Comparison of ENCODE assay signal across 9 cellular contexts in the genomic region with DNA sequence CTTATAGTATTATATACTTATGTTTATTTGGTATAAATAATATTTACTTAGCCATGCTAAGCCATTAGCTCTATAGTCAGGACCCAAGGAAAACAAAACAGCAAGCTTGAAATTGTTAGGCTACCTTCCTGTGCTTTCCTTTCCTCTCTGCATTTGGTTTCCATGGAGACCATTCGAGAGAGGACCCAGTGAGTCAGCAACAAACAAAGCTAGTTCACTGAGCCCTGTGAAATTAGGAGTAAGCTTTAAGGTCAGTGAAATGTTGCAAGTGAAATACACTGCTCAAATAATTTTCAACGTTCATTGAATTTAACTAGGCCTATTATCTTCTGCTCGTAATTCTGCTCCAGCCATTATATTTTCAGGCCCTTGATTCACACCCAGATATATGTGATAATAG. TPM values are rescaled to one million over a fixed set of nuclear protein-coding genes. Genes with fewer than 3 reads are reported as not detected.
DNase-seq lines count a peak whose midpoint lies in the region; ATAC-seq, FAIRE-seq and TF ChIP-seq lines count a peak whose summit lies in the region.
"Had no signal": no experiment of that assay in that cellular context is flagged by ENCODE, and none has a peak within 500 bp of the region (broad histone marks: within the 10 kb centered on the region; RNA-seq: fewer than 3 reads in every experiment).

No MANE protein-coding gene starts in this region.

- CTCF ChIA-PET in activated CD4-positive, alpha-beta T cell treated with anti-CD3 and anti-CD28 coated beads for 36 hours (lab: Charles Lee) = interaction anchor here (0.6 kb wide), 1 partner anchor 161 kb away, joined by 3 read pairs; no protein-coding TSS in a partner anchor

- H3K4me3 Mint-ChIP-seq in activated CD4-positive, alpha-beta T cell treated with anti-CD3 and anti-CD28 coated beads for 36 hours = no peak overlapping the region
- H3K4me3 Mint-ChIP-seq in type B pancreatic cell = no peak overlapping the region
- H3K4me3 Mint-ChIP-seq: CD8-positive, alpha-beta T cell had no signal

- peak; percentile 30 for ATAC-seq in activated CD4-positive, alpha-beta T cell treated with anti-CD3 and anti-CD28 coated beads for 36 hours
- ATAC-seq in GM19395 (IDR thresholded peaks at IDR 0.05; ENCODE audit: unreplicated experiment) = no peak
- ATAC-seq: CD8-positive, alpha-beta T cell had no signal

- intact Hi-C loops in activated CD4-positive, alpha-beta T cell treated with anti-CD3 and anti-CD28 coated beads for 36 hours (cut with DNase I, micrococcal nuclease) = no loop called here

- no peaks in the 10 kb centered on the region for H3K36me3 Mint-ChIP-seq in activated CD4-positive, alpha-beta T cell treated with anti-CD3 and anti-CD28 coated beads for 36 hours (ENCODE audit: low read depth)
- no peaks in the 10 kb centered on the region for H3K36me3 Mint-ChIP-seq in type B pancreatic cell
- H3K36me3 Mint-ChIP-seq: CD8-positive, alpha-beta T cell had no signal

- no peaks in the 10 kb centered on the region for H3K9me3 Mint-ChIP-seq in activated CD4-positive, alpha-beta T cell treated with anti-CD3 and anti-CD28 coated beads for 36 hours (ENCODE audit: low read depth)
- H3K9me3 Mint-ChIP-seq in type B pancreatic cell = no peaks in the 10 kb centered on the region
- H3K9me3 Mint-ChIP-seq: CD8-positive, alpha-beta T cell had no signal

- H3K27me3 Mint-ChIP-seq in activated CD4-positive, alpha-beta T cell treated with anti-CD3 and anti-CD28 coated beads for 36 hours = no peaks in the 10 kb centered on the region
- H3K27me3 Mint-ChIP-seq in type B pancreatic cell = no peaks in the 10 kb centered on the region

- no peak overlapping the region for H3K27ac Mint-ChIP-seq in activated CD4-positive, alpha-beta T cell treated with anti-CD3 and anti-CD28 coated beads for 36 hours
- peak overlapping the region; percentile 30 for H3K27ac Mint-ChIP-seq in type B pancreatic cell
- H3K27ac Mint-ChIP-seq: CD8-positive, alpha-beta T cell had no signal

- FAIRE-seq in RCC 7860 (lab: Jason Lieb, UNC) = no peak

- no peak for TF ChIP-seq CTCF in type B pancreatic cell (conservative IDR thresholded peaks at IDR 0.05)

- POLR2A ChIA-PET in activated CD4-positive, alpha-beta T cell treated with anti-CD3 and anti-CD28 coated beads for 36 hours (lab: Charles Lee) = no interaction called here

- no peaks in the 10 kb centered on the region for H3K4me1 Mint-ChIP-seq in activated CD4-positive, alpha-beta T cell treated with anti-CD3 and anti-CD28 coated beads for 36 hours
- peaks cover 12% of the 10 kb centered on the region for H3K4me1 Mint-ChIP-seq in type B pancreatic cell (ENCODE audit: unreplicated experiment)

- DNase-seq in activated CD4-positive, alpha-beta T cell treated with anti-CD3 and anti-CD28 coated beads for 36 hours = no peak
- DNase-seq in activated CD4-positive, alpha-beta T cell treated with anti-CD3 and anti-CD28 coated beads for 4 hours = no peak
- DNase-seq in RCC 7860 (ENCODE audit: low spot score) (peak; percentile 19), globus pallidus (ENCODE audit: low spot score) (peak; percentile 6), type B pancreatic cell (ENCODE audit: extremely low spot score, unreplicated experiment) (no peak), NCI-H2107 treated with DMSO at 0.1 percent for 48 hours (lab: John Stamatoyannopoulos, UW; ENCODE audit: unreplicated experiment) (no peak), cerebellar cortex (ENCODE audit: low spot score) (no peak)
- DNase-seq: CD8-positive, alpha-beta T cell had no signal

RNA-seq across cellular contexts. Expression of a gene that starts 9.1 kb away (rescaled TPM):
- total RNA-seq in activated CD4-positive, alpha-beta T cell treated with anti-CD3 and anti-CD28 coated beads for 36 hours = not detected
- 0.26 TPM in 1 of 2 replicates, not detected in the other for total RNA-seq in type B pancreatic cell (ENCODE audit: low replicate concordance)
- total RNA-seq: CD8-positive, alpha-beta T cell had no signal

RNA-seq across cellular contexts. Expression of a gene that starts 58.8 kb away (rescaled TPM):
- total RNA-seq in activated CD4-positive, alpha-beta T cell treated with anti-CD3 and anti-CD28 coated beads for 36 hours = 1 to 10 TPM; 8.6 to 8.8 TPM
- 29.7 and 42.9 TPM in 2 replicates for total RNA-seq in type B pancreatic cell (ENCODE audit: low replicate concordance)

Comparison
In these comparisons a context has a peak if more than half of its experiments do, and no peak if none do; other contexts are left out.
1. DNase-seq: peak in RCC 7860 (single experiment) and globus pallidus (single experiment); none in activated CD4-positive, alpha-beta T cell treated with anti-CD3 and anti-CD28 coated beads for 36 hours (single experiment), activated CD4-positive, alpha-beta T cell treated with anti-CD3 and anti-CD28 coated beads for 4 hours (0 of 2), type B pancreatic cell (single experiment), NCI-H2107 treated with DMSO at 0.1 percent for 48 hours (single experiment) and cerebellar cortex (single experiment).